18 cellular contexts compared by ENCODE assay signal in genomic region chr2:217693363-217693762, GRCh38.
"Had no signal": no experiment of that assay in that cellular context is flagged by ENCODE, and none has a peak within 500 bp of the region (broad histone marks: within the 10 kb centered on the region; RNA-seq: fewer than 3 reads in every experiment).

No MANE protein-coding gene starts in this region.

- H3K4me1 ChIP-seq: spleen had no signal

- H3K4me3 ChIP-seq: dorsolateral prefrontal cortex, gastrocnemius medialis, lower lobe of right lung, mucosa of descending colon, psoas muscle, skin epidermis, spleen, thyroid gland, upper lobe of left lung had no signal

- H3K27me3 ChIP-seq: dorsolateral prefrontal cortex, gastrocnemius medialis, neutrophil, spleen, thyroid gland, upper lobe of left lung had no signal

- H3K27ac ChIP-seq: dorsolateral prefrontal cortex, gastrocnemius medialis, neutrophil, psoas muscle, spleen, thyroid gland had no signal

- DNase-seq: dorsolateral prefrontal cortex; effector CD4-positive, alpha-beta T cell; foreskin fibroblast; gastrocnemius medialis; head of caudate nucleus; left ventricle myocardium superior; lower lobe of right lung; mucosa of descending colon; naive B cell; psoas muscle; right cardiac atrium; spleen; stimulated activated naive B cell treated with anti-CD40 and anti-IgM and Interleukin-4, amounts not matched to agents 10 μg/mL and 1 μg/mL and 100 μg/mL, for 72 hours; thyroid gland; upper lobe of left lung had no signal

- ATAC-seq: gastrocnemius medialis; left ventricle myocardium superior; lower lobe of right lung; mucosa of descending colon; natural killer cell treated with Interleukin-12 subunit alpha and Interleukin-12 subunit beta and Interleukin-15 and Interleukin-18, amount 100 ng/mL, for 72 hours; psoas muscle; right cardiac atrium; stimulated activated naive B cell treated with anti-CD40 and anti-IgM and Interleukin-4, amounts not matched to agents 10 μg/mL and 1 μg/mL and 100 μg/mL, for 72 hours had no signal

- H3K9me3 ChIP-seq: gastrocnemius medialis, lower lobe of right lung, mucosa of descending colon, neutrophil, psoas muscle, spleen, thyroid gland, upper lobe of left lung had no signal

- H3K36me3 ChIP-seq: gastrocnemius medialis, lower lobe of right lung, neutrophil, spleen, thyroid gland, upper lobe of left lung had no signal
